Comparison of ENCODE assay signal across 12 cellular contexts in the genomic region with DNA sequence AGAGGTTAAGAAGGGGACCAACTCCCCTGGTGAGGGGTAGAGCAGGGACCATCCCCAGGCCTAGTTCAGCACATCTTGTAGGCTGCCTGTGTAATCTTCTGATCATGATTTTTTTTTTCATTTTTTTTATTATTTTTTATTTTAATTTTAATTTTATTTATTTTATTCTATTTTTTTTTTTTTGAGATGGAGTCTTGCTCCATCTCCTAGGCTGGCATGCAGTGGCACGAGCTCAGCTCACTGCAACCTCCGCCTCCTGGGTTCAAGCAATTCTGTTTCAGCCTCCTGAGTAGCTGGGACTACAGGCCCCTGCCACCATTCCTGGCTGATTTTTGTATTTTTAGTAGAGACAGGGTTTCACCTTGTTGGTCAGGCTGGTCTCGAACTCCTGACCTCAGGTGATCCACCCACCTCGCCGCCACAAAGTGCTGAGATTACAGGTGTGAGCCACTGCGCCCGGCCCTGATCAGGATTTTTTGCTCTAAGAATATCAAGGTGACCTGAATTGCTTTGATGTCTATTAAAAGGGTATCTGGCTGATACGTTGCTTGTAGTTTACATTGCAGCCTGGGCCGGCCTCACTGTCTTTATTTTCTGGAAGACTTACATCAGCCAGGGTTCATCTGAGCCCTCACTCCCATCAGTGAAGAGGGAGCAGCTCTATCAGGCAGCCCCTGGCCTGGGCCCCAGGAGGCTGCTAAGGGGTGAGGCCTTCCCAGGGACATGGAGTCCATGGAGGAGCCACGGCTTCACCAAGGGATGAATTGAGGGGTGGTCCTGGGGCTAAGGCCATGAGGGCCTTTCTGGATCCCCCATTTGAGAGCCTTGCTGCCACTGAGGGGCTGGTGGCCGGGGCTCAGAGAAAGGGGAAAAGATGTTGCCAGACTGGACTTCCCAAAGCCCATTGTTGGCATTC. TPM values are rescaled to one million over a fixed set of nuclear protein-coding genes. Genes with fewer than 3 reads are reported as not detected.
DNase-seq lines count a peak whose midpoint lies in the region; ATAC-seq and TF ChIP-seq lines count a peak whose summit lies in the region.
"Had no signal": no experiment of that assay in that cellular context is flagged by ENCODE, and none has a peak within 500 bp of the region (broad histone marks: within the 10 kb centered on the region; RNA-seq: fewer than 3 reads in every experiment).

No MANE protein-coding gene starts in this region.

- no peaks in the 10 kb centered on the region for H3F3A ChIP-seq in PC-3 (ENCODE audit: low read length, unreplicated experiment)

- H3K36me3 ChIP-seq in esophagus (ENCODE audit: control insufficient read depth in 2 of 2, insufficient read depth in 2 of 2, low read length in 1 of 2): no peaks in the 10 kb centered on the region
- peaks cover 3 to 8% of the 10 kb centered on the region in 2 donors for H3K36me3 ChIP-seq in muscle layer of duodenum (ENCODE audit: control insufficient read depth in 1 of 2, insufficient read depth in 2 of 2, low read length in 2 of 2)
- H3K36me3 ChIP-seq in stomach smooth muscle (ENCODE audit: control insufficient read depth in 2 of 2, insufficient read depth in 2 of 2, low read length in 2 of 2): peaks cover 46 to 51% of the 10 kb centered on the region in 2 donors
- H3K36me3 ChIP-seq in vagina: peaks cover 0 to 6% of the 10 kb centered on the region in 2 donors
- H3K36me3 ChIP-seq in PC-3 (ENCODE audit: low read depth, low read length): no peaks in the 10 kb centered on the region; the same call in 1 of the 2 replicates
- H3K36me3 ChIP-seq: BLaER1 had no signal

- peak overlapping the region; percentile 41 to 77 for H3K27ac ChIP-seq in esophagus (ENCODE audit: low read depth in 2 of 2, low read length in 1 of 2)
- peak overlapping the region; percentile 43 for H3K27ac ChIP-seq in muscle layer of duodenum (ENCODE audit: low read length)
- peak overlapping the region; percentile 98 for H3K27ac ChIP-seq in stomach smooth muscle (ENCODE audit: low read length)
- H3K27ac ChIP-seq in vagina: no peak overlapping the region
- H3K27ac ChIP-seq in PC-3 (ENCODE audit: low read length): no peak overlapping the region
- H3K27ac ChIP-seq: BLaER1 had no signal

- CTCF ChIA-PET in WTC11 (lab: Charles Lee) (interaction anchor here (1.7 kb wide), 1 partner anchor 10 kb away, joined by 5 read pairs; the partner anchor contains the start of gene SYNM), PC-3 (lab: Charles Lee) (no interaction called here)

- ATAC-seq in WTC11: no peak
- no peak for ATAC-seq in PC-3

- H3K4me1 ChIP-seq in esophagus (ENCODE audit: control insufficient read depth in 2 of 2, insufficient read depth in 2 of 2, low read length in 1 of 2): peaks cover 4 to 8% of the 10 kb centered on the region in 2 donors
- peaks cover 0 to 72% of the 10 kb centered on the region in 2 donors for H3K4me1 ChIP-seq in muscle layer of duodenum (ENCODE audit: control insufficient read depth in 1 of 2, insufficient read depth in 2 of 2, low read length in 2 of 2)
- peaks cover 94% of the 10 kb centered on the region for H3K4me1 ChIP-seq in stomach smooth muscle (ENCODE audit: control insufficient read depth, insufficient read depth, low read length)
- H3K4me1 ChIP-seq in vagina: peaks cover 9% of the 10 kb centered on the region
- no peaks in the 10 kb centered on the region for H3K4me1 ChIP-seq in PC-3 (ENCODE audit: insufficient read depth, low read length)
- H3K4me1 ChIP-seq: BLaER1 had no signal

- no peaks in the 10 kb centered on the region for H3K79me2 ChIP-seq in PC-3 (ENCODE audit: low read length)

- WGBS in esophagus, 2 donors: 78 to 83% methylated on average over 11 of the region's 11 CpGs

- H3K36me3 Mint-ChIP-seq in WTC11: no peaks in the 10 kb centered on the region

- H3K27ac Mint-ChIP-seq in WTC11: no peak overlapping the region

- H3K9me3 ChIP-seq in esophagus (ENCODE audit: control insufficient read depth in 2 of 2, insufficient read depth in 1 of 2, low read depth in 1 of 2, low read length in 1 of 2) (no peaks in the 10 kb centered on the region), muscle layer of duodenum (ENCODE audit: control insufficient read depth in 1 of 2, low read length in 2 of 2) (no peaks in the 10 kb centered on the region), stomach smooth muscle (ENCODE audit: control insufficient read depth in 2 of 2, low read length in 2 of 2) (no peaks in the 10 kb centered on the region), vagina (no peaks in the 10 kb centered on the region), PC-3 (ENCODE audit: low read length) (no peaks in the 10 kb centered on the region)
- H3K9me3 ChIP-seq: BLaER1, MG63 had no signal

- no peak overlapping the region for H3K4me2 ChIP-seq in PC-3 (ENCODE audit: low read length)
- H3K4me2 ChIP-seq: BLaER1 had no signal

- DNase-seq in WTC11 (ENCODE audit: low spot score) (no peak), vagina (ENCODE audit: extremely low spot score in 2 of 2) (no peak), PC-3 (no peak), erythroblast (lab: John Stamatoyannopoulos, UW) (no peak)
- DNase-seq: MG63, NCI-H1105 treated with DMSO at 0.1 percent for 48 hours, NCI-H187, SHP77 treated with DMSO at 0.1 percent for 48 hours had no signal

- no TSS peak for BruUV-seq in PC-3 (replicated peaks; lab: Mats Ljungman, UMichigan)

- no peaks in the 10 kb centered on the region for H3K27me3 ChIP-seq in esophagus (ENCODE audit: control insufficient read depth in 1 of 2, insufficient read depth in 2 of 2, low read length in 2 of 2)
- H3K27me3 ChIP-seq in muscle layer of duodenum (ENCODE audit: low read depth, low read length): no peaks in the 10 kb centered on the region
- H3K27me3 ChIP-seq in stomach smooth muscle (ENCODE audit: control insufficient read depth in 1 of 2, insufficient read depth in 2 of 2, low read length in 2 of 2): no peaks in the 10 kb centered on the region
- H3K27me3 ChIP-seq in vagina: no peaks in the 10 kb centered on the region
- H3K27me3 ChIP-seq in PC-3 (ENCODE audit: low read length): no peaks in the 10 kb centered on the region
- H3K27me3 ChIP-seq: BLaER1, MG63 had no signal

- H3K9ac ChIP-seq in stomach smooth muscle (ENCODE audit: low read length in 2 of 2) (peak overlapping the region in 1 of 2 donors; percentile 10), PC-3 (ENCODE audit: low read length) (no peak overlapping the region)
- H3K9ac ChIP-seq: BLaER1 had no signal

- H3K4me1 Mint-ChIP-seq in WTC11: peaks cover 6% of the 10 kb centered on the region

- TF ChIP-seq CTCF in WTC11 (IDR thresholded peaks at IDR 0.05) (no peak), vagina (IDR thresholded peaks at IDR 0.05) (no peak), PC-3 (conservative IDR thresholded peaks at IDR 0.05; ENCODE audit: low read depth, low read length) (no peak)

- H3K27me3 Mint-ChIP-seq in WTC11 (ENCODE audit: low read depth): no peaks in the 10 kb centered on the region; the same call in 1 of the 2 replicates

- intact Hi-C loops in vagina (cut with DNase I): no loop called here
- intact Hi-C loops in PC-3 (cut with micrococcal nuclease): no loop called here

- no peaks in the 10 kb centered on the region for H4K20me1 ChIP-seq in PC-3 (ENCODE audit: low read length)
- H4K20me1 ChIP-seq: BLaER1 had no signal

- no peak overlapping the region for H3K4me3 ChIP-seq in esophagus (ENCODE audit: low read depth in 1 of 2, low read length in 2 of 2)
- peak overlapping the region in 1 of 2 donors; percentile 0 for H3K4me3 ChIP-seq in muscle layer of duodenum (ENCODE audit: low read depth in 1 of 2, low read length in 2 of 2)
- no peak overlapping the region for H3K4me3 ChIP-seq in stomach smooth muscle (ENCODE audit: low read length in 2 of 2)
- no peak overlapping the region for H3K4me3 ChIP-seq in vagina
- H3K4me3 ChIP-seq in PC-3 (ENCODE audit: low read length): no peak overlapping the region
- H3K4me3 ChIP-seq: BLaER1, MG63 had no signal

- TF ChIP-seq POLR2A in vagina (IDR thresholded peaks at IDR 0.05) (no peak), erythroblast (IDR thresholded peaks at IDR 0.05; ENCODE audit: low read length) (no peak)

- no peak overlapping the region for H2AFZ ChIP-seq in PC-3 (ENCODE audit: low read length)

- H3K4me3 Mint-ChIP-seq in WTC11: no peak overlapping the region

- H3K9me2 ChIP-seq in PC-3 (replicated peaks; ENCODE audit: low read length): no peaks in the 10 kb centered on the region

- POLR2A ChIA-PET in WTC11 (lab: Charles Lee) (interaction anchor here (0.7 kb wide), 1 partner anchor 239 kb away, joined by 4 read pairs; no protein-coding TSS in a partner anchor), PC-3 (lab: Charles Lee; ENCODE audit: unreplicated experiment) (no interaction called here)

- no peaks in the 10 kb centered on the region for H3K9me3 Mint-ChIP-seq in WTC11

TF ChIP-seq in WTC11, 78 proteins besides CTCF, POLR2A, EP300 and RAD21:
- peak; percentile 90 for TF ChIP-seq HMGA2 (CRISPR knock-in tag; IDR thresholded peaks at IDR 0.05)
- TF ChIP-seq CDX4 (CRISPR knock-in tag; IDR thresholded peaks at IDR 0.05; ENCODE audit: borderline replicate concordance): no peak

RNA-seq across cellular contexts. Expression of gene SYNM, which starts 10.7 kb away (rescaled TPM):
- 2.1 to 2.2 TPM (median 2.2 TPM) in 3 replicates for total RNA-seq in WTC11 (2021)
- 10 to 100 TPM; 20.3 to 40.8 TPM for polyA plus RNA-seq in esophagus
- 62.6 TPM for total RNA-seq in vagina
- total RNA-seq in PC-3 (2014; rRNA removed): 9.9 and 15.6 TPM in 2 replicates

Comparison
In these comparisons a context has a peak if more than half of its experiments do, and no peak if none do; other contexts are left out.
1. H3K27ac ChIP-seq: peak in esophagus (2 of 2), muscle layer of duodenum (single experiment) and stomach smooth muscle (single experiment); none in vagina (single experiment) and PC-3 (single experiment).